In the genomic region with DNA sequence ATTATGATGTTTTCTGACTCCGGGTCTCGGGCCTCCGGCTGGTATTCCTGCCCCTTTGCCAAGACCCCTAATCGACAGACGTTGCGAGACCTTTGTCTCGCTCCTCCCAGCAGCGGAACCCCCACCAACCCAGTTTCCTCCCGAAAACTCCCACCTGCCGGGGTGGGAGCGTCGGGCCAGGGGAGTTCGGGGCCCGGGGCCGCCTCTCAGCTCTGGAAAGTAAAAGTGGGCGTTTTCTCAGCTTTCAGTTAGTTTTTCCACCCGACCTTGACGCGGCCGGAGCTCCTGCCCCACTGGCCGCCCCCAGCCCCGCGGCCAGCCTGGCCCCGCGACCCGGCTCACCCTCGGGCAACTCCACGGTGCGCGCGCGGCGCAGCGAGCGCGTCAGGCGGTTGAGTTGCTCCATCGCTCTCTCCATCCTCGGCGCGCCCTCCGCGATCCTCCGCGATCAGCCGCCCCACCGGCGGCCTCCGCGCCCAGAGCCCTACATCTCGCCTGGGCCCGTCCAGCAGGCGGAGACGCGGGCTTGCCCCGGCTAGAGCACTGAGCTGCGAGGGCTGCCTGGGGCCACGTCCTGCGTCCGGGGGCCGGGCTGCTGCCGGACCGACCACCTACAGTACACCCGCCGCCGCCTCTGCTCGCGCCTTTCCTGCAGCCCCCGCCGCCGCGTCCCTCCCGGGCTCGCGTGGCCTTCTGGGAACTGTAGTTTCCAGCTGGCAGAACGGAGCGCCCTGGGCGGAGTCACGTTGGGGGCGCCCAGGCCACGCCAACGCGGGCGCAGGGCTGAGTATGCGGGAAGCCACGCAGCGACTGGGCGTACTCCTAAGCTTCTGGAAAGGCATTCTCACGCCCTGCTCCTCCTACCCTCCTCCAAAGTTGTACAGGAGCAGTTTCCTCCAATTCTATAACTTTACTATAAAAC, we compare ENCODE assay signal across 1 cellular context.
TF ChIP-seq lines count a peak whose summit lies in the region.

A gene with protein sequence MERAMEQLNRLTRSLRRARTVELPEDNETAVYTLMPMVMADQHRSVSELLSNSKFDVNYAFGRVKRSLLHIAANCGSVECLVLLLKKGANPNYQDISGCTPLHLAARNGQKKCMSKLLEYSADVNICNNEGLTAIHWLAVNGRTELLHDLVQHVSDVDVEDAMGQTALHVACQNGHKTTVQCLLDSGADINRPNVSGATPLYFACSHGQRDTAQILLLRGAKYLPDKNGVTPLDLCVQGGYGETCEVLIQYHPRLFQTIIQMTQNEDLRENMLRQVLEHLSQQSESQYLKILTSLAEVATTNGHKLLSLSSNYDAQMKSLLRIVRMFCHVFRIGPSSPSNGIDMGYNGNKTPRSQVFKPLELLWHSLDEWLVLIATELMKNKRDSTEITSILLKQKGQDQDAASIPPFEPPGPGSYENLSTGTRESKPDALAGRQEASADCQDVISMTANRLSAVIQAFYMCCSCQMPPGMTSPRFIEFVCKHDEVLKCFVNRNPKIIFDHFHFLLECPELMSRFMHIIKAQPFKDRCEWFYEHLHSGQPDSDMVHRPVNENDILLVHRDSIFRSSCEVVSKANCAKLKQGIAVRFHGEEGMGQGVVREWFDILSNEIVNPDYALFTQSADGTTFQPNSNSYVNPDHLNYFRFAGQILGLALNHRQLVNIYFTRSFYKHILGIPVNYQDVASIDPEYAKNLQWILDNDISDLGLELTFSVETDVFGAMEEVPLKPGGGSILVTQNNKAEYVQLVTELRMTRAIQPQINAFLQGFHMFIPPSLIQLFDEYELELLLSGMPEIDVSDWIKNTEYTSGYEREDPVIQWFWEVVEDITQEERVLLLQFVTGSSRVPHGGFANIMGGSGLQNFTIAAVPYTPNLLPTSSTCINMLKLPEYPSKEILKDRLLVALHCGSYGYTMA (minus strand): TSS at position 695 of the 922 bp plus-strand sequence. CDS start 277 bp downstream, at position 418.

TF ChIP-seq in WTC11, 78 proteins besides CTCF, POLR2A, EP300 and RAD21 (continued from another document):
- TF ChIP-seq, protein P1, sequence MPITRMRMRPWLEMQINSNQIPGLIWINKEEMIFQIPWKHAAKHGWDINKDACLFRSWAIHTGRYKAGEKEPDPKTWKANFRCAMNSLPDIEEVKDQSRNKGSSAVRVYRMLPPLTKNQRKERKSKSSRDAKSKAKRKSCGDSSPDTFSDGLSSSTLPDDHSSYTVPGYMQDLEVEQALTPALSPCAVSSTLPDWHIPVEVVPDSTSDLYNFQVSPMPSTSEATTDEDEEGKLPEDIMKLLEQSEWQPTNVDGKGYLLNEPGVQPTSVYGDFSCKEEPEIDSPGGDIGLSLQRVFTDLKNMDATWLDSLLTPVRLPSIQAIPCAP (CRISPR knock-in tag; IDR thresholded peaks at IDR 0.05): 0 out of 2 replicates have a peak, but pooled peaks have one; percentile 45
- TF ChIP-seq ZNF281 (CRISPR knock-in tag; IDR thresholded peaks at IDR 0.05): 0 out of 2 replicates have a peak, but pooled peaks have one; percentile 18
- no peak for TF ChIP-seq ZNF219 (CRISPR knock-in tag; IDR thresholded peaks at IDR 0.05; ENCODE audit: borderline replicate concordance)
- peak; percentile 87 for TF ChIP-seq FOXK1 (CRISPR knock-in tag; IDR thresholded peaks at IDR 0.05)
- TF ChIP-seq, protein P2, sequence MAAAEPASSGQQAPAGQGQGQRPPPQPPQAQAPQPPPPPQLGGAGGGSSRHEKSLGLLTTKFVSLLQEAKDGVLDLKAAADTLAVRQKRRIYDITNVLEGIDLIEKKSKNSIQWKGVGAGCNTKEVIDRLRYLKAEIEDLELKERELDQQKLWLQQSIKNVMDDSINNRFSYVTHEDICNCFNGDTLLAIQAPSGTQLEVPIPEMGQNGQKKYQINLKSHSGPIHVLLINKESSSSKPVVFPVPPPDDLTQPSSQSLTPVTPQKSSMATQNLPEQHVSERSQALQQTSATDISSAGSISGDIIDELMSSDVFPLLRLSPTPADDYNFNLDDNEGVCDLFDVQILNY (CRISPR knock-in tag; IDR thresholded peaks at IDR 0.05): peak; percentile 96; the same call in 1 of the 2 replicates
- peak; percentile 84; the same call in 1 of the 2 replicates for TF ChIP-seq FOXP1 (CRISPR knock-in tag; IDR thresholded peaks at IDR 0.05; ENCODE audit: borderline replicate concordance)
- TF ChIP-seq FOXP4 (CRISPR knock-in tag; IDR thresholded peaks at IDR 0.05): peak; percentile 74
TF ChIP-seq in WTC11: peak in this region for 26.
